ENCODE assay signal across 1 cellular context in the genomic region with DNA sequence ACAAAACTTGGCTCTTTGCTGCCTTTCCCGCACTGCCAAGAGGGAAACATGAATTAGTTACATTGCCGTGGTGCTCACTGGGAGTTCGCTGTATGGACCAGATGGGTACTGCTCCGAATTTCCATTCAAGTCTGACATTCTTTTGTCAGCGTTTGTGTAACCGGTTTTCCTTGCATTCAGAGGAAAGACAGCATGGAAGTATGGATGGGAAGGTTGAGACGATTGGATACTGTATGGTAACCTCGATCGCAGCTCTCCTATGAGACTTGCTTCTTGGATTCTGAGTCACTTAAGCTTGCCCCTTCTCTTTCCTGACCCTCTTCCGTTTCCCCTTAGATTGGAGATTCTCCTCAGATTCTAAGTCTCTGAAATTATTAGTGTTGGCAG.
TF ChIP-seq lines count a peak whose summit lies in the region.

No MANE protein-coding gene starts in this region.

TF ChIP-seq in SK-N-SH, 30 proteins besides CTCF, POLR2A, EP300 and RAD21 (continued from another document):
- TF ChIP-seq, protein P1, sequence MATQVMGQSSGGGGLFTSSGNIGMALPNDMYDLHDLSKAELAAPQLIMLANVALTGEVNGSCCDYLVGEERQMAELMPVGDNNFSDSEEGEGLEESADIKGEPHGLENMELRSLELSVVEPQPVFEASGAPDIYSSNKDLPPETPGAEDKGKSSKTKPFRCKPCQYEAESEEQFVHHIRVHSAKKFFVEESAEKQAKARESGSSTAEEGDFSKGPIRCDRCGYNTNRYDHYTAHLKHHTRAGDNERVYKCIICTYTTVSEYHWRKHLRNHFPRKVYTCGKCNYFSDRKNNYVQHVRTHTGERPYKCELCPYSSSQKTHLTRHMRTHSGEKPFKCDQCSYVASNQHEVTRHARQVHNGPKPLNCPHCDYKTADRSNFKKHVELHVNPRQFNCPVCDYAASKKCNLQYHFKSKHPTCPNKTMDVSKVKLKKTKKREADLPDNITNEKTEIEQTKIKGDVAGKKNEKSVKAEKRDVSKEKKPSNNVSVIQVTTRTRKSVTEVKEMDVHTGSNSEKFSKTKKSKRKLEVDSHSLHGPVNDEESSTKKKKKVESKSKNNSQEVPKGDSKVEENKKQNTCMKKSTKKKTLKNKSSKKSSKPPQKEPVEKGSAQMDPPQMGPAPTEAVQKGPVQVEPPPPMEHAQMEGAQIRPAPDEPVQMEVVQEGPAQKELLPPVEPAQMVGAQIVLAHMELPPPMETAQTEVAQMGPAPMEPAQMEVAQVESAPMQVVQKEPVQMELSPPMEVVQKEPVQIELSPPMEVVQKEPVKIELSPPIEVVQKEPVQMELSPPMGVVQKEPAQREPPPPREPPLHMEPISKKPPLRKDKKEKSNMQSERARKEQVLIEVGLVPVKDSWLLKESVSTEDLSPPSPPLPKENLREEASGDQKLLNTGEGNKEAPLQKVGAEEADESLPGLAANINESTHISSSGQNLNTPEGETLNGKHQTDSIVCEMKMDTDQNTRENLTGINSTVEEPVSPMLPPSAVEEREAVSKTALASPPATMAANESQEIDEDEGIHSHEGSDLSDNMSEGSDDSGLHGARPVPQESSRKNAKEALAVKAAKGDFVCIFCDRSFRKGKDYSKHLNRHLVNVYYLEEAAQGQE (IDR thresholded peaks at IDR 0.05; ENCODE audit: low read depth, low read length): no peak
